Comparison of ENCODE assay signal across 1 cellular context in genomic region chr6:5059036-5059896, GRCh38.
TF ChIP-seq lines count a peak whose summit lies in the region.

No MANE protein-coding gene starts in this region.

TF ChIP-seq in HepG2, 621 proteins besides CTCF, POLR2A, EP300 and RAD21 (continued from another document and continues in another):
- TF ChIP-seq ZSCAN31 (CRISPR knock-in tag; IDR thresholded peaks at IDR 0.05; ENCODE audit: low read depth) (peak; percentile 54; the same call in 1 of the 2 replicates), ZNF251 (CRISPR knock-in tag; IDR thresholded peaks at IDR 0.05) (no peak), MZF1 (CRISPR knock-in tag; IDR thresholded peaks at IDR 0.05; ENCODE audit: borderline replicate concordance) (no peak), ARID2 (CRISPR knock-in tag; IDR thresholded peaks at IDR 0.05; ENCODE audit: borderline replicate concordance) (no peak), ZNF530 (CRISPR knock-in tag; IDR thresholded peaks at IDR 0.05; ENCODE audit: low read depth) (no peak), ZNF768 (CRISPR knock-in tag; IDR thresholded peaks at IDR 0.05) (peak; percentile 81; the same call in 1 of the 2 replicates), NR2F6 (IDR thresholded peaks at IDR 0.05) (peak; percentile 68), NR2F6 (CRISPR knock-in tag; IDR thresholded peaks at IDR 0.05) (peak; percentile 65), TRAFD1 (CRISPR knock-in tag; IDR thresholded peaks at IDR 0.05; ENCODE audit: borderline replicate concordance) (0 out of 2 replicates have a peak, but pooled peaks have one; percentile 57), ZNF503 (CRISPR knock-in tag; IDR thresholded peaks at IDR 0.05) (peak; percentile 74; the same call in 1 of the 2 replicates), ZNF142 (CRISPR knock-in tag; IDR thresholded peaks at IDR 0.05) (no peak), ZNF574 (CRISPR knock-in tag; IDR thresholded peaks at IDR 0.05) (peak; percentile 78), ZNF282 (IDR thresholded peaks at IDR 0.05; ENCODE audit: partially characterized antibody) (no peak), PREB (CRISPR knock-in tag; IDR thresholded peaks at IDR 0.05) (no peak), ZEB1 (IDR thresholded peaks at IDR 0.05; ENCODE audit: insufficient replicate concordance, low read depth) (peak; percentile 94), ZHX2 (IDR thresholded peaks at IDR 0.05; ENCODE audit: low read depth) (peak; percentile 66; the same call in 1 of the 2 replicates), ZHX2 (CRISPR knock-in tag; IDR thresholded peaks at IDR 0.05; ENCODE audit: borderline replicate concordance) (no peak), ARNT2 (CRISPR knock-in tag; IDR thresholded peaks at IDR 0.05; ENCODE audit: low read depth) (no peak), ZNF557 (CRISPR knock-in tag; IDR thresholded peaks at IDR 0.05) (0 out of 2 replicates have a peak, but pooled peaks have one; percentile 64), ZMYM3 (CRISPR knock-in tag; IDR thresholded peaks at IDR 0.05) (peak; percentile 91), ZNF614 (CRISPR knock-in tag; IDR thresholded peaks at IDR 0.05; ENCODE audit: borderline replicate concordance) (peak; percentile 95), SNAPC2 (CRISPR knock-in tag; IDR thresholded peaks at IDR 0.05) (0 out of 2 replicates have a peak, but pooled peaks have one; percentile 31), ZUFSP (CRISPR knock-in tag; IDR thresholded peaks at IDR 0.05; ENCODE audit: borderline replicate concordance) (no peak), ZBTB38 (CRISPR knock-in tag; IDR thresholded peaks at IDR 0.05) (peak; percentile 92), SMYD3 (CRISPR knock-in tag; IDR thresholded peaks at IDR 0.05) (no peak), U2AF2 (IDR thresholded peaks at IDR 0.05; ENCODE audit: low read depth, low read length) (no peak), TFE3 (CRISPR knock-in tag; IDR thresholded peaks at IDR 0.05) (peak; percentile 60)
